Comparison of ENCODE assay signal across 8 cellular contexts in genomic region chr3:197791120-197792018, GRCh38. TPM values are rescaled to one million over a fixed set of nuclear protein-coding genes. Genes with fewer than 3 reads are reported as not detected.
DNase-seq lines count a peak whose midpoint lies in the region; ATAC-seq and TF ChIP-seq lines count a peak whose summit lies in the region.

LRCH3 (plus strand) TSS chr3:197791254; CDS start chr3:197791279, 25 bp downstream.

- intact Hi-C loops in lower lobe of right lung (cut with DNase I), result no loop called here

- H3K27me3 ChIP-seq in lower lobe of right lung (ENCODE audit: low read depth), result no peaks in the 10 kb centered on the region

- H3K4me3 ChIP-seq in lower lobe of right lung, result peak within 1 kb of the TSS; percentile 74

- no peaks in the 10 kb centered on the region for H3K36me3 ChIP-seq in lower lobe of right lung

- ATAC-seq in GM19372 (IDR thresholded peaks at IDR 0.05; ENCODE audit: low read depth, unreplicated experiment), result peak; percentile 79
- peak; percentile 65 for ATAC-seq in HG03520 (IDR thresholded peaks at IDR 0.05; ENCODE audit: unreplicated experiment)
- peak; percentile 94 to 96 for ATAC-seq in lower lobe of right lung

- peak; percentile 83 for DNase-seq in CD1c-positive myeloid dendritic cell (ENCODE audit: extremely low spot score)
- DNase-seq in NCI-H82 treated with DMSO at 0.1 percent for 48 hours (lab: John Stamatoyannopoulos, UW; ENCODE audit: unreplicated experiment), result peak; percentile 51
- DNase-seq in activated CD8-positive, alpha-beta memory T cell treated with anti-CD3 and anti-CD28 coated beads for 1 hour (ENCODE audit: extremely low read depth in 1 of 2, low read depth in 1 of 2), result peak; percentile 63 to 76
- DNase-seq in effector CD4-positive, alpha-beta T cell, result peak; percentile 73
- peak; percentile 85 for DNase-seq in lower lobe of right lung
- peak; percentile 44 to 77 (median 68) for DNase-seq in stimulated activated CD4-positive, alpha-beta T cell treated with anti-CD3 and anti-CD28 coated beads, TNF-alpha, amount 100 ng/mL, for 1 hour (ENCODE audit: low read depth in 3 of 3, low spot score in 1 of 3)

- no peaks in the 10 kb centered on the region for H3K9me3 ChIP-seq in lower lobe of right lung

- H3K4me1 ChIP-seq in lower lobe of right lung, result peaks cover 40% of the 10 kb centered on the region

- no peak for TF ChIP-seq CTCF in lower lobe of right lung (IDR thresholded peaks at IDR 0.05)

- peak within 1 kb of the TSS; percentile 98 for H3K27ac ChIP-seq in lower lobe of right lung

RNA-seq across cellular contexts. Expression of gene LRCH3, which starts in this region (rescaled TPM):
- total RNA-seq in lower lobe of right lung, result 35.7 TPM

Comparison
In these comparisons a context has a peak if more than half of its experiments do, and no peak if none do; other contexts are left out.
1. Peak in every context shown above with its lines: DNase-seq, ATAC-seq, H3K4me3 ChIP-seq and H3K27ac ChIP-seq.